ENCODE assay signal across 34 cellular contexts in the genomic region with DNA sequence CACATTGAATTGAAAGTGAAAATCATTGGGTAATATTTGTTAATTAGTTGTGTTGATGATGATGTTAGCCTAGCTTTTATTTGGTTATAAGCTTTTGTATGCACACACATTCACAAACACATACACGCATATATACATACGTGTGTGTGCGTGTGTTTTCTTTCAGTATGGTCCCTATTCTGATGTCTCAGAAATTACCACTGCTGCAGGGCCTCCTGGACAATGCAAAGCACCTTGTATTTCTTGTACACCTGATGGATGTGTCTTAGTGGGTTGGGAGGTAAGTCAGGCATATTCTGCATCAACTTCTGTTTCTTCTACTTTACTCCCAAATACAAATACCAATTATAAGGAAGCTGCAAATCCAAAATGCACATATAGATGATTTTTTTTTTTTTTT.
"Had no signal": no experiment of that assay in that cellular context is flagged by ENCODE, and none has a peak within 500 bp of the region (broad histone marks: within the 10 kb centered on the region; RNA-seq: fewer than 3 reads in every experiment).

No MANE protein-coding gene starts in this region.

- H3K9me3 ChIP-seq: MG63 had no signal

- DNase-seq: Karpas-422, Kasumi-1, MG63, MM.1S, MV-4-11, NCI-H1048, NCI-H1092, NCI-H1092 treated with DMSO at 0.1 percent for 48 hours, NCI-H1105, NCI-H1105 treated with DMSO at 0.1 percent for 48 hours, NCI-H1417, NCI-H1417 treated with DMSO at 0.1 percent for 48 hours, NCI-H1436, NCI-H1436 treated with DMSO at 0.1 percent for 48 hours, NCI-H146, NCI-H1694, NCI-H1694 treated with DMSO at 0.1 percent for 48 hours, NCI-H187, NCI-H187 treated with DMSO at 0.1 percent for 48 hours, NCI-H1930, NCI-H2029, NCI-H2029 treated with DMSO at 0.1 percent for 48 hours, NCI-H2081, NCI-H2081 treated with DMSO at 0.1 percent for 48 hours, NCI-H2107, NCI-H2171, NCI-H2171 treated with DMSO at 0.1 percent for 48 hours, NCI-H2227 treated with DMSO at 0.1 percent for 48 hours, NCI-H226, NCI-H345, NCI-H446, NCI-H446 treated with DMSO at 0.1 percent for 48 hours, NCI-H510A, NCI-H510A treated with DMSO at 0.1 percent for 48 hours had no signal

- H3K4me3 ChIP-seq: MG63 had no signal

- H3K27me3 ChIP-seq: MG63 had no signal
